ENCODE assay signal across 19 cellular contexts in the genomic region with DNA sequence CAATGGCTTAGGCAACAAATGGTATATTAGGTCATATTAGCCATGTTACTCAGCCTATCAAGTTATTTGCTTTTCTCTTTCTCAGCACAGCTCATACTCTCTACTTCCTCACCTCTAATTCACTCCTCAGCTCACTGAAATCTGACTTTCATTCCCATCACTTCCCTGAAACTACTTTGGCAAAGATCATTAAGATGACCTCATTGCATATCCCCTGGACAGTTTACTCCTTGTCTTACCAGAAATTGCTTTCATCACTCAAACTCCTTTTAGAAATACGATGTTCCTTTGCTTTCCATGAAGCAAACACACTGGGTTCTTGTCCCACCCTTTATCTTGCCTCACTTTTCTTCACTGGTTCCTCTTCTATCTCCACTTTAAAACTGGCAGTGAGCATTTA.
DNase-seq lines count a peak whose midpoint lies in the region; ATAC-seq lines count a peak whose summit lies in the region.
"Had no signal": no experiment of that assay in that cellular context is flagged by ENCODE, and none has a peak within 500 bp of the region (broad histone marks: within the 10 kb centered on the region; RNA-seq: fewer than 3 reads in every experiment).

No MANE protein-coding gene starts in this region.

- no peaks in the 10 kb centered on the region for H3K4me1 ChIP-seq in right cardiac atrium (ENCODE audit: control insufficient read depth, insufficient read depth, low read length)
- H3K4me1 ChIP-seq: colonic mucosa had no signal

- ATAC-seq in right cardiac atrium = peak; percentile 73 to 77
- ATAC-seq: Panc1 had no signal

- H3K27ac ChIP-seq in right cardiac atrium (ENCODE audit: low read length) = no peak overlapping the region
- H3K27ac ChIP-seq: colonic mucosa had no signal

- intact Hi-C loops in right cardiac atrium (cut with DNase I) = no loop called here

- H3K9me3 ChIP-seq in right cardiac atrium (ENCODE audit: control insufficient read depth, low read length) = no peaks in the 10 kb centered on the region
- H3K9me3 ChIP-seq: colonic mucosa had no signal

- no peaks in the 10 kb centered on the region for H3K27me3 ChIP-seq in right cardiac atrium (ENCODE audit: control insufficient read depth, insufficient read depth)
- H3K27me3 ChIP-seq: colonic mucosa had no signal

- WGBS in right cardiac atrium = 10% methylated on average over 1 of the region's 1 CpG

- H3K4me3 ChIP-seq in right cardiac atrium (ENCODE audit: low read length) (no peak overlapping the region), skeletal muscle cell (ENCODE audit: low read depth, low read length) (no peak overlapping the region)
- H3K4me3 ChIP-seq: colonic mucosa, smooth muscle cell had no signal

- peak; percentile 27 for DNase-seq in NCI-H2196 (lab: John Stamatoyannopoulos, UW; ENCODE audit: unreplicated experiment)
- DNase-seq in astrocyte of the hippocampus (ENCODE audit: low read depth, low spot score) = peak; percentile 33
- DNase-seq in right cardiac atrium = no peak
- DNase-seq in skeletal muscle cell (ENCODE audit: low read depth) = peak; percentile 87
- DNase-seq in NCI-H446 (lab: John Stamatoyannopoulos, UW) = no peak
- no peak for DNase-seq in HUDEP-2 (lab: John Stamatoyannopoulos, UW; ENCODE audit: unreplicated experiment in 76 of 76)
- DNase-seq in GM19240 (ENCODE audit: insufficient read length, low spot score) = no peak
- DNase-seq: activated CD4-positive, alpha-beta T cell treated with anti-CD3 and anti-CD28 coated beads, Interleukin-2, amount 10 ng/mL, durations not matched to agents 7 days and 5 days; activated gamma-delta T cell; Calu3; colonic mucosa; Karpas-422; naive B cell; NCI-H1092 treated with DMSO at 0.1 percent for 48 hours; NCI-H748 treated with DMSO at 0.1 percent for 48 hours; posterior cingulate gyrus; stimulated activated CD8-positive, alpha-beta memory T cell treated with anti-CD3 and anti-CD28 coated beads, Interleukin-4, amount 100 ng/mL, for 48 hours had no signal

Comparison
In these comparisons a context has a peak if more than half of its experiments do, and no peak if none do; other contexts are left out.
1. DNase-seq: peak in NCI-H2196 (single experiment), astrocyte of the hippocampus (single experiment) and skeletal muscle cell (single experiment); none in right cardiac atrium (0 of 3), NCI-H446 (0 of 2), HUDEP-2 (0 of 76) and GM19240 (single experiment).